Comparison of ENCODE assay signal across 8 cellular contexts in the genomic region with DNA sequence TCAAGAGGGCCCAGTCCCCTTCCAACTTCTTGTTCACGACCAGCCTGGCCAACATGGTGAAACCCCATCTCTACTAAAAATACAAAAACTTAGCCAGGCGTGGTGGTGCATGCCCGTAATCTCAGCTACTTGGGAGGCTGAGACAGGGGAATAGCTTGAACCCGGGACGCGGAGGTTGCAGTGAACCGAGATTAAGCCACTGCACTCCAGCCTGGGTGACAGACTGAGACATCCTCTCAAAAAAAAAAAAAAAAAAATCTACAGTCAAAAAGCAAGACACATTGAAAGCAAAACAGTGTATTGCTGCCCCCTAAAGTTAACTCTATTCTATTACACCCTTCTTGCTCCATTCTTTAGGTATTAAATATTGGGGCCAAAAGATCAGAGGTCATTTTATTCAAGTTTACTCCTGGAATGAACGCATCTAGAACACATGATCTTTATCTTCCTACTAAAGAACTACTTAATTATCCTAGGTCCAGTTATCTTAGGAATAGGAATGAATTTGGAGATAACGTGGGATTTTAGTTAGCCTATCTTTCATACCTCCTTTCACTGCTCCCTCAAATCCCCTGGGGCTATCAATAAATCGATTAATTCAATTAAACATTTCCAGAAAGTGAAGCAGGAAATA. TPM values are rescaled to one million over a fixed set of nuclear protein-coding genes. Genes with fewer than 3 reads are reported as not detected.
A peak's percentile ranks its signal among the peaks of the same experiment; 100 is the strongest.
DNase-seq lines count a peak whose midpoint lies in the region; ATAC-seq and TF ChIP-seq lines count a peak whose summit lies in the region.

No MANE protein-coding gene starts in this region.

- DNase-seq in Calu3 = no peak
- DNase-seq in T-helper 2 cell treated with Interferon-gamma antibody and Interleukin-4, amounts not matched to agents 5 μg/mL and 100 μg/mL, for 36 hours (ENCODE audit: low spot score) = no peak
- DNase-seq in epithelial cell of proximal tubule (ENCODE audit: low read depth) = no peak
- no peak for DNase-seq in osteocyte (ENCODE audit: extremely low spot score, unreplicated experiment)
- DNase-seq in putamen (ENCODE audit: low spot score) = no peak

- TF ChIP-seq CTCF in Calu3 (IDR thresholded peaks at IDR 0.05; ENCODE audit: unreplicated experiment) = peak; percentile 28
- peak; percentile 46 for TF ChIP-seq CTCF in Loucy (conservative IDR thresholded peaks at IDR 0.05; ENCODE audit: low read length)
- TF ChIP-seq CTCF in epithelial cell of proximal tubule (conservative IDR thresholded peaks at IDR 0.05; ENCODE audit: low read depth, low read length) = peak; percentile 59
- TF ChIP-seq CTCF in osteocyte (IDR thresholded peaks at IDR 0.05) = peak; percentile 64

- no TSS peak for BruUV-seq in Calu3 (replicated peaks; lab: Mats Ljungman, UMichigan)

- no peak overlapping the region for H2AFZ ChIP-seq in Loucy (ENCODE audit: low read length)

- H3K4me1 ChIP-seq in Loucy (ENCODE audit: insufficient read depth, low read length, poor library complexity, severe bottlenecking) = peaks cover 10% of the 10 kb centered on the region

- H3K9me3 Mint-ChIP-seq in Calu3 (ENCODE audit: low read depth, unreplicated experiment) = no peaks in the 10 kb centered on the region
- no peaks in the 10 kb centered on the region for H3K9me3 Mint-ChIP-seq in T-helper 2 cell treated with Interferon-gamma antibody and Interleukin-4, amounts not matched to agents 5 μg/mL and 100 μg/mL, for 36 hours
- no peaks in the 10 kb centered on the region for H3K9me3 Mint-ChIP-seq in osteocyte (ENCODE audit: unreplicated experiment)

- H3K27ac Mint-ChIP-seq in Calu3 (ENCODE audit: unreplicated experiment) = peak overlapping the region; percentile 87
- no peak overlapping the region for H3K27ac Mint-ChIP-seq in T-helper 2 cell treated with Interferon-gamma antibody and Interleukin-4, amounts not matched to agents 5 μg/mL and 100 μg/mL, for 36 hours
- H3K27ac Mint-ChIP-seq in osteocyte (ENCODE audit: unreplicated experiment) = no peak overlapping the region

- H3K36me3 Mint-ChIP-seq in Calu3 (ENCODE audit: insufficient read depth, unreplicated experiment) (peaks cover 84% of the 10 kb centered on the region), osteocyte (ENCODE audit: unreplicated experiment) (peaks cover 28% of the 10 kb centered on the region)
- peaks cover 50% of the 10 kb centered on the region for H3K36me3 Mint-ChIP-seq in T-helper 2 cell treated with Interferon-gamma antibody and Interleukin-4, amounts not matched to agents 5 μg/mL and 100 μg/mL, for 36 hours (ENCODE audit: low read depth)

- no peaks in the 10 kb centered on the region for H3K27me3 Mint-ChIP-seq in Calu3 (ENCODE audit: unreplicated experiment)
- no peaks in the 10 kb centered on the region for H3K27me3 Mint-ChIP-seq in T-helper 2 cell treated with Interferon-gamma antibody and Interleukin-4, amounts not matched to agents 5 μg/mL and 100 μg/mL, for 36 hours (ENCODE audit: low read depth)
- H3K27me3 Mint-ChIP-seq in osteocyte (ENCODE audit: unreplicated experiment) = no peaks in the 10 kb centered on the region

- intact Hi-C loops in Calu3 (cut with micrococcal nuclease; ENCODE audit: unreplicated experiment) = loop anchor here (1.0 kb wide), 1 partner anchor 205 kb away; no protein-coding TSS in a partner anchor

- no peaks in the 10 kb centered on the region for H3K9me3 ChIP-seq in Loucy (ENCODE audit: insufficient read depth, low read depth, low read length)

- H3K36me3 ChIP-seq in Loucy (ENCODE audit: insufficient read depth, low read length) = peaks cover 21% of the 10 kb centered on the region; the same call in 1 of the 2 replicates

- no peaks in the 10 kb centered on the region for H3K27me3 ChIP-seq in Loucy (ENCODE audit: insufficient read depth, low read length, poor library complexity, severe bottlenecking)

- peak overlapping the region; percentile 87 for H3K4me3 Mint-ChIP-seq in Calu3 (ENCODE audit: low read depth, unreplicated experiment)
- H3K4me3 Mint-ChIP-seq in T-helper 2 cell treated with Interferon-gamma antibody and Interleukin-4, amounts not matched to agents 5 μg/mL and 100 μg/mL, for 36 hours = peak overlapping the region; percentile 97
- H3K4me3 Mint-ChIP-seq in osteocyte (ENCODE audit: unreplicated experiment) = peak overlapping the region; percentile 98

- peaks cover 28% of the 10 kb centered on the region for H3K4me1 Mint-ChIP-seq in Calu3 (ENCODE audit: low read depth, unreplicated experiment)
- H3K4me1 Mint-ChIP-seq in T-helper 2 cell treated with Interferon-gamma antibody and Interleukin-4, amounts not matched to agents 5 μg/mL and 100 μg/mL, for 36 hours (ENCODE audit: low read depth) = peaks cover 33% of the 10 kb centered on the region
- peaks cover 44% of the 10 kb centered on the region for H3K4me1 Mint-ChIP-seq in osteocyte (ENCODE audit: unreplicated experiment)

- peak overlapping the region; percentile 46 for H3K9ac ChIP-seq in Loucy (ENCODE audit: low read depth, low read length, poor library complexity, severe bottlenecking)

- H3K4me2 ChIP-seq in Loucy (ENCODE audit: low read depth, low read length, poor library complexity, severe bottlenecking) = peak overlapping the region; percentile 89

- ATAC-seq in GM18867 (IDR thresholded peaks at IDR 0.05; ENCODE audit: unreplicated experiment) (peak; percentile 24), HG02870 (IDR thresholded peaks at IDR 0.05; ENCODE audit: unreplicated experiment) (no peak)

- CTCF ChIA-PET in Calu3 (lab: Charles Lee) = interaction anchor here (0.7 kb wide), 2 partner anchors 200 to 439 kb away, joined by 5 to 8 read pairs; no protein-coding TSS in a partner anchor

- peak overlapping the region; percentile 93 for H3K4me3 ChIP-seq in Loucy (ENCODE audit: low read length, poor library complexity, severe bottlenecking)
- peak overlapping the region; percentile 12 for H3K4me3 ChIP-seq in epithelial cell of proximal tubule (ENCODE audit: low read depth, low read length)

- no peaks in the 10 kb centered on the region for H3F3A ChIP-seq in Loucy (ENCODE audit: low read depth)

- peaks cover 38% of the 10 kb centered on the region for H4K20me1 ChIP-seq in Loucy (ENCODE audit: insufficient read depth, low read length, poor library complexity, severe bottlenecking)

- no peaks in the 10 kb centered on the region for H3K9me2 ChIP-seq in Loucy (replicated peaks; ENCODE audit: low read depth, low read length)

- H3K79me2 ChIP-seq in Loucy (ENCODE audit: insufficient read depth, low read length) = peaks cover 64% of the 10 kb centered on the region

RNA-seq across cellular contexts. Expression of gene ATG12, which starts 2.4 kb away (rescaled TPM):
- 60.5 and 62.7 TPM in 2 replicates for total RNA-seq in Calu3 (2022)
- total RNA-seq in epithelial cell of proximal tubule = 20.6 and 26.5 TPM in 2 replicates
- 51.2 and 52.4 TPM in 2 replicates for total RNA-seq in osteocyte

RNA-seq across cellular contexts. Expression of gene AP3S1, which starts 2.7 kb away (rescaled TPM):
- total RNA-seq in Calu3 (2022) = 87.4 and 101 TPM in 2 replicates
- total RNA-seq in epithelial cell of proximal tubule = 73.2 and 144 TPM in 2 replicates
- total RNA-seq in osteocyte = 97.6 and 102 TPM in 2 replicates

RNA-seq across cellular contexts. Expression of gene CDO1, which starts 22.5 kb away (rescaled TPM):
- not detected in 2 replicates for total RNA-seq in Calu3 (2022)
- 1.7 and 2.1 TPM in 2 replicates for total RNA-seq in epithelial cell of proximal tubule
- total RNA-seq in osteocyte = 6.6 and 6.9 TPM in 2 replicates
